In the genomic region with DNA sequence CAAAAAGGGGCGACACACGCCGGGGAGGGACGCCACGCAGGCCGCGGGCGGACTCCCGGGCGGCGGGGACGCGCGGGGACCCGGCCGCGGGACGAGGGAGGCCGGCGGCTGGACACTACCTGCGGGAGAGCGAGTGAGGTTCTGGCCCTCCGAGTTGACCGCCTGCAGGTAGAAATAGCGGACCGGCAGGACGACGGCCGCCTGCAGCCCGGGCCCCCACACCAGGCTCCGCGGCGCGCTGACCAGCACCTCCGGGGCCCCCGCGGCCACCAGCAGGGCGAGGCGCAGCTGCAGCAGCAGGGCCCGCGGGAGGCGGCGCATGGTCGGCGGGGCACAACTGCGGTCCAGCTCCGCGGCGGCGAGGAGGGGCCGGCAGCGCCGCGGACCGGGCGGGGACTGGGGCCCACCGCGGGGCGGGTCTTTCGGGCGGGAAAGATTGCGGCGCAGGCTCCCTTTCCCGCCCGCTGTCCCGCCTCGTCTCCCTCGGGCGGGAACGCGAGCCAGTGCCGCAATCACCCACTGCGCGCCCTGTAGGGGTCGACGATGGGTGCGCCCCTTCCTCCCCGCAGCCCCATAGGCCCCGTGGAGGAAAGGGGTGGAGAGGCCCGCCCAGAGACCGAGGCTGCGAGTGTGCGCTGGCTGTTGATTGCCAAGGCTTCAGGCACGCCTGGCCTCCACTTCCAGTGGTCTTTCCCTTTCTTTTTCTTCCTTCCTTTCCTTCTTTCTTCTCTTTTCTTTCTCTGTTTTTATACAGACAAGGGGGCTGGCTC, we compare ENCODE assay signal across 1 cellular context.
TF ChIP-seq lines count a peak whose summit lies in the region.

A gene with protein sequence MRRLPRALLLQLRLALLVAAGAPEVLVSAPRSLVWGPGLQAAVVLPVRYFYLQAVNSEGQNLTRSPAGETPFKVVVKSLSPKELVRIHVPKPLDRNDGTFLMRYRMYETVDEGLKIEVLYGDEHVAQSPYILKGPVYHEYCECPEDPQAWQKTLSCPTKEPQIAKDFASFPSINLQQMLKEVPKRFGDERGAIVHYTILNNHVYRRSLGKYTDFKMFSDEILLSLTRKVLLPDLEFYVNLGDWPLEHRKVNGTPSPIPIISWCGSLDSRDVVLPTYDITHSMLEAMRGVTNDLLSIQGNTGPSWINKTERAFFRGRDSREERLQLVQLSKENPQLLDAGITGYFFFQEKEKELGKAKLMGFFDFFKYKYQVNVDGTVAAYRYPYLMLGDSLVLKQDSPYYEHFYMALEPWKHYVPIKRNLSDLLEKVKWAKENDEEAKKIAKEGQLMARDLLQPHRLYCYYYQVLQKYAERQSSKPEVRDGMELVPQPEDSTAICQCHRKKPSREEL (minus strand): TSS at position 339 of the 770 bp plus-strand sequence. CDS start 18 bp downstream, at position 321.

TF ChIP-seq in K562, 482 proteins besides CTCF, POLR2A, EP300 and RAD21 (continued from another document and continues in another):
- TF ChIP-seq ZSCAN32 (CRISPR knock-in tag; IDR thresholded peaks at IDR 0.05) (no peak), ZNF282 (CRISPR knock-in tag; IDR thresholded peaks at IDR 0.05) (peak; percentile 63; the same call in 1 of the 2 replicates), NR2F6 (CRISPR knock-in tag; IDR thresholded peaks at IDR 0.05) (no peak), ILF3 (IDR thresholded peaks at IDR 0.05; ENCODE audit: borderline replicate concordance) (no peak; the same call in 1 of the 2 replicates), SAFB2 (IDR thresholded peaks at IDR 0.05; ENCODE audit: borderline replicate concordance, low read depth, low read length, severe bottlenecking) (no peak), MAFK (IDR thresholded peaks at IDR 0.05; ENCODE audit: low read length) (no peak), MAFF (IDR thresholded peaks at IDR 0.05; ENCODE audit: low read length) (no peak), ZFP36 (IDR thresholded peaks at IDR 0.05; ENCODE audit: low read depth, low read length, partially characterized antibody) (no peak), ZNF263 (CRISPR knock-in tag; IDR thresholded peaks at IDR 0.05; ENCODE audit: borderline replicate concordance) (peak; percentile 68; the same call in 1 of the 2 replicates), FIP1L1 (IDR thresholded peaks at IDR 0.05; ENCODE audit: low read depth, low read length, poor library complexity, severe bottlenecking) (no peak), KLF1 (tag; IDR thresholded peaks at IDR 0.05) (no peak; the same call in 1 of the 2 replicates), RFX7 (CRISPR knock-in tag; IDR thresholded peaks at IDR 0.05) (no peak), NR4A1 (CRISPR knock-in tag; IDR thresholded peaks at IDR 0.05) (no peak), NR4A1 (tag; IDR thresholded peaks at IDR 0.05) (0 out of 2 replicates have a peak, but pooled peaks have one; percentile 38), MCM5 (IDR thresholded peaks at IDR 0.05; ENCODE audit: low read depth) (no peak), TRIM28 (IDR thresholded peaks at IDR 0.05) (no peak), ZNF668 (CRISPR knock-in tag; IDR thresholded peaks at IDR 0.05) (no peak), ZNF3 (CRISPR knock-in tag; IDR thresholded peaks at IDR 0.05) (no peak), KAT2B (IDR thresholded peaks at IDR 0.05; ENCODE audit: low read depth, low read length) (no peak), ZNF140 (CRISPR knock-in tag; IDR thresholded peaks at IDR 0.05) (no peak), ZNF253 (CRISPR knock-in tag; conservative IDR thresholded peaks at IDR 0.05) (0 out of 2 replicates have a peak, but pooled peaks have one; percentile 37), EWSR1 (IDR thresholded peaks at IDR 0.05; ENCODE audit: borderline replicate concordance, low read depth, partially characterized antibody) (no peak), GABPB1 (CRISPR knock-in tag; IDR thresholded peaks at IDR 0.05) (peak; percentile 79), ZEB2 (IDR thresholded peaks at IDR 0.05) (no peak), ZKSCAN8 (CRISPR knock-in tag; IDR thresholded peaks at IDR 0.05) (no peak; the same call in 1 of the 2 replicates), ELK1 (CRISPR knock-in tag; IDR thresholded peaks at IDR 0.05) (0 out of 2 replicates have a peak, but pooled peaks have one; percentile 69), CC2D1A (IDR thresholded peaks at IDR 0.05) (peak; percentile 79), YBX1 (IDR thresholded peaks at IDR 0.05) (no peak), E2F3 (CRISPR knock-in tag; IDR thresholded peaks at IDR 0.05) (peak; percentile 98), SLC30A9 (CRISPR knock-in tag; IDR thresholded peaks at IDR 0.05) (no peak), ZFP1 (CRISPR knock-in tag; IDR thresholded peaks at IDR 0.05) (no peak), ESRRB (CRISPR knock-in tag; IDR thresholded peaks at IDR 0.05; ENCODE audit: borderline replicate concordance) (no peak), NFATC3 (IDR thresholded peaks at IDR 0.05) (no peak), SIN3B (IDR thresholded peaks at IDR 0.05; ENCODE audit: low read depth) (peak; percentile 61; the same call in 1 of the 2 replicates), RBM22 (IDR thresholded peaks at IDR 0.05; ENCODE audit: low read depth, low read length, poor library complexity, severe bottlenecking) (no peak), ZNF766 (CRISPR knock-in tag; conservative IDR thresholded peaks at IDR 0.05) (0 out of 2 replicates have a peak, but pooled peaks have one; percentile 28), NONO (IDR thresholded peaks at IDR 0.05; ENCODE audit: low read depth in 2 of 2, low read length in 1 of 2) (peak; percentile 66 to 89), PRMT5 (CRISPR knock-in tag; IDR thresholded peaks at IDR 0.05) (no peak), SRSF9 (IDR thresholded peaks at IDR 0.05; ENCODE audit: borderline replicate concordance, low read depth, low read length) (no peak), ZBTB33 (CRISPR knock-in tag; IDR thresholded peaks at IDR 0.05) (peak; percentile 85), CBFA2T3 (IDR thresholded peaks at IDR 0.05) (no peak), SRSF7 (optimal IDR thresholded peaks at IDR 0.05; ENCODE audit: low read depth, low read length) (no peak)
- TF ChIP-seq, protein P1, sequence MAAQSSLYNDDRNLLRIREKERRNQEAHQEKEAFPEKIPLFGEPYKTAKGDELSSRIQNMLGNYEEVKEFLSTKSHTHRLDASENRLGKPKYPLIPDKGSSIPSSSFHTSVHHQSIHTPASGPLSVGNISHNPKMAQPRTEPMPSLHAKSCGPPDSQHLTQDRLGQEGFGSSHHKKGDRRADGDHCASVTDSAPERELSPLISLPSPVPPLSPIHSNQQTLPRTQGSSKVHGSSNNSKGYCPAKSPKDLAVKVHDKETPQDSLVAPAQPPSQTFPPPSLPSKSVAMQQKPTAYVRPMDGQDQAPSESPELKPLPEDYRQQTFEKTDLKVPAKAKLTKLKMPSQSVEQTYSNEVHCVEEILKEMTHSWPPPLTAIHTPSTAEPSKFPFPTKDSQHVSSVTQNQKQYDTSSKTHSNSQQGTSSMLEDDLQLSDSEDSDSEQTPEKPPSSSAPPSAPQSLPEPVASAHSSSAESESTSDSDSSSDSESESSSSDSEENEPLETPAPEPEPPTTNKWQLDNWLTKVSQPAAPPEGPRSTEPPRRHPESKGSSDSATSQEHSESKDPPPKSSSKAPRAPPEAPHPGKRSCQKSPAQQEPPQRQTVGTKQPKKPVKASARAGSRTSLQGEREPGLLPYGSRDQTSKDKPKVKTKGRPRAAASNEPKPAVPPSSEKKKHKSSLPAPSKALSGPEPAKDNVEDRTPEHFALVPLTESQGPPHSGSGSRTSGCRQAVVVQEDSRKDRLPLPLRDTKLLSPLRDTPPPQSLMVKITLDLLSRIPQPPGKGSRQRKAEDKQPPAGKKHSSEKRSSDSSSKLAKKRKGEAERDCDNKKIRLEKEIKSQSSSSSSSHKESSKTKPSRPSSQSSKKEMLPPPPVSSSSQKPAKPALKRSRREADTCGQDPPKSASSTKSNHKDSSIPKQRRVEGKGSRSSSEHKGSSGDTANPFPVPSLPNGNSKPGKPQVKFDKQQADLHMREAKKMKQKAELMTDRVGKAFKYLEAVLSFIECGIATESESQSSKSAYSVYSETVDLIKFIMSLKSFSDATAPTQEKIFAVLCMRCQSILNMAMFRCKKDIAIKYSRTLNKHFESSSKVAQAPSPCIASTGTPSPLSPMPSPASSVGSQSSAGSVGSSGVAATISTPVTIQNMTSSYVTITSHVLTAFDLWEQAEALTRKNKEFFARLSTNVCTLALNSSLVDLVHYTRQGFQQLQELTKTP (IDR thresholded peaks at IDR 0.05; ENCODE audit: low read depth in 1 of 2, partially characterized antibody in 2 of 2): no peak
- TF ChIP-seq, protein P2, sequence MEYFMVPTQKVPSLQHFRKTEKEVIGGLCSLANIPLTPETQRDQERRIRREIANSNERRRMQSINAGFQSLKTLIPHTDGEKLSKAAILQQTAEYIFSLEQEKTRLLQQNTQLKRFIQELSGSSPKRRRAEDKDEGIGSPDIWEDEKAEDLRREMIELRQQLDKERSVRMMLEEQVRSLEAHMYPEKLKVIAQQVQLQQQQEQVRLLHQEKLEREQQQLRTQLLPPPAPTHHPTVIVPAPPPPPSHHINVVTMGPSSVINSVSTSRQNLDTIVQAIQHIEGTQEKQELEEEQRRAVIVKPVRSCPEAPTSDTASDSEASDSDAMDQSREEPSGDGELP (CRISPR knock-in tag; IDR thresholded peaks at IDR 0.05; ENCODE audit: borderline replicate concordance): peak; percentile 65
- TF ChIP-seq, protein P3, sequence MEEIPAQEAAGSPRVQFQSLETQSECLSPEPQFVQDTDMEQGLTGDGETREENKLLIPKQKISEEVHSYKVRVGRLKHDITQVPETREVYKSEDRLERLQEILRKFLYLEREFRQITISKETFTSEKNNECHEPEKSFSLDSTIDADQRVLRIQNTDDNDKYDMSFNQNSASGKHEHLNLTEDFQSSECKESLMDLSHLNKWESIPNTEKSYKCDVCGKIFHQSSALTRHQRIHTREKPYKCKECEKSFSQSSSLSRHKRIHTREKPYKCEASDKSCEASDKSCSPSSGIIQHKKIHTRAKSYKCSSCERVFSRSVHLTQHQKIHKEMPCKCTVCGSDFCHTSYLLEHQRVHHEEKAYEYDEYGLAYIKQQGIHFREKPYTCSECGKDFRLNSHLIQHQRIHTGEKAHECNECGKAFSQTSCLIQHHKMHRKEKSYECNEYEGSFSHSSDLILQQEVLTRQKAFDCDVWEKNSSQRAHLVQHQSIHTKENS (CRISPR knock-in tag; IDR thresholded peaks at IDR 0.05): no peak
- TF ChIP-seq, protein P4, sequence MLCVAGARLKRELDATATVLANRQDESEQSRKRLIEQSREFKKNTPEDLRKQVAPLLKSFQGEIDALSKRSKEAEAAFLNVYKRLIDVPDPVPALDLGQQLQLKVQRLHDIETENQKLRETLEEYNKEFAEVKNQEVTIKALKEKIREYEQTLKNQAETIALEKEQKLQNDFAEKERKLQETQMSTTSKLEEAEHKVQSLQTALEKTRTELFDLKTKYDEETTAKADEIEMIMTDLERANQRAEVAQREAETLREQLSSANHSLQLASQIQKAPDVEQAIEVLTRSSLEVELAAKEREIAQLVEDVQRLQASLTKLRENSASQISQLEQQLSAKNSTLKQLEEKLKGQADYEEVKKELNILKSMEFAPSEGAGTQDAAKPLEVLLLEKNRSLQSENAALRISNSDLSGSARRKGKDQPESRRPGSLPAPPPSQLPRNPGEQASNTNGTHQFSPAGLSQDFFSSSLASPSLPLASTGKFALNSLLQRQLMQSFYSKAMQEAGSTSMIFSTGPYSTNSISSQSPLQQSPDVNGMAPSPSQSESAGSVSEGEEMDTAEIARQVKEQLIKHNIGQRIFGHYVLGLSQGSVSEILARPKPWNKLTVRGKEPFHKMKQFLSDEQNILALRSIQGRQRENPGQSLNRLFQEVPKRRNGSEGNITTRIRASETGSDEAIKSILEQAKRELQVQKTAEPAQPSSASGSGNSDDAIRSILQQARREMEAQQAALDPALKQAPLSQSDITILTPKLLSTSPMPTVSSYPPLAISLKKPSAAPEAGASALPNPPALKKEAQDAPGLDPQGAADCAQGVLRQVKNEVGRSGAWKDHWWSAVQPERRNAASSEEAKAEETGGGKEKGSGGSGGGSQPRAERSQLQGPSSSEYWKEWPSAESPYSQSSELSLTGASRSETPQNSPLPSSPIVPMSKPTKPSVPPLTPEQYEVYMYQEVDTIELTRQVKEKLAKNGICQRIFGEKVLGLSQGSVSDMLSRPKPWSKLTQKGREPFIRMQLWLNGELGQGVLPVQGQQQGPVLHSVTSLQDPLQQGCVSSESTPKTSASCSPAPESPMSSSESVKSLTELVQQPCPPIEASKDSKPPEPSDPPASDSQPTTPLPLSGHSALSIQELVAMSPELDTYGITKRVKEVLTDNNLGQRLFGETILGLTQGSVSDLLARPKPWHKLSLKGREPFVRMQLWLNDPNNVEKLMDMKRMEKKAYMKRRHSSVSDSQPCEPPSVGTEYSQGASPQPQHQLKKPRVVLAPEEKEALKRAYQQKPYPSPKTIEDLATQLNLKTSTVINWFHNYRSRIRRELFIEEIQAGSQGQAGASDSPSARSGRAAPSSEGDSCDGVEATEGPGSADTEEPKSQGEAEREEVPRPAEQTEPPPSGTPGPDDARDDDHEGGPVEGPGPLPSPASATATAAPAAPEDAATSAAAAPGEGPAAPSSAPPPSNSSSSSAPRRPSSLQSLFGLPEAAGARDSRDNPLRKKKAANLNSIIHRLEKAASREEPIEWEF (CRISPR knock-in tag; IDR thresholded peaks at IDR 0.05): no peak
